8 cellular contexts compared by ENCODE assay signal in genomic region chr1:88683848-88684481, GRCh38. TPM values are rescaled to one million over a fixed set of nuclear protein-coding genes. Genes with fewer than 3 reads are reported as not detected.
DNase-seq lines count a peak whose midpoint lies in the region; ATAC-seq and TF ChIP-seq lines count a peak whose summit lies in the region.

TSS of gene PKN2 (plus strand) at chr1:88684273. CDS start at chr1:88684581, 308 bp downstream.

- TF ChIP-seq CTCF in GM12874 (IDR thresholded peaks at IDR 0.05; ENCODE audit: insufficient read depth, low read depth, low read length) (peak; percentile 34), ovary (IDR thresholded peaks at IDR 0.05) (peak in 2 of 3 donors; percentile 40 to 44), thyroid gland (IDR thresholded peaks at IDR 0.05) (peak in 4 of 6 experiments; percentile 20 to 36 (median 34))

- H3K27me3 ChIP-seq in ovary: no peaks in the 10 kb centered on the region
- H3K27me3 ChIP-seq in thyroid gland: no peaks in the 10 kb centered on the region

- H3K9me3 ChIP-seq in ovary (no peaks in the 10 kb centered on the region), thyroid gland (no peaks in the 10 kb centered on the region)

- peak; percentile 90 for ATAC-seq in HG02763 (IDR thresholded peaks at IDR 0.05; ENCODE audit: unreplicated experiment)

- TF ChIP-seq EP300 in ovary (IDR thresholded peaks at IDR 0.05): no peak

- H3K4me3 ChIP-seq in ovary (peak within 1 kb of the TSS; percentile 93), thyroid gland (replicated peaks in 1 of 3) (peak within 1 kb of the TSS; percentile 51 to 99 (median 85))

- TF ChIP-seq POLR2A in ovary (IDR thresholded peaks at IDR 0.05) (peak; percentile 87), thyroid gland (IDR thresholded peaks at IDR 0.05) (peak; percentile 14 to 92)

- intact Hi-C loops in head of caudate nucleus (cut with DNase I): no loop called here
- intact Hi-C loops in ovary (cut with DNase I): no loop called here
- intact Hi-C loops in thyroid gland (cut with DNase I): no loop called here

- H3K4me1 ChIP-seq in ovary (ENCODE audit: insufficient read depth) (peaks cover 2% of the 10 kb centered on the region), thyroid gland (peaks cover 20 to 21% of the 10 kb centered on the region in 2 donors)

- DNase-seq in NCI-H1417 (lab: John Stamatoyannopoulos, UW) (peak; percentile 98 to 99 (median 99)), SW 1271 (lab: John Stamatoyannopoulos, UW) (peak; percentile 89 to 93), head of caudate nucleus (peak; percentile 80 to 97 (median 95)), ovary (peak; percentile 96 to 98 (median 98)), thyroid gland (peak; percentile 97 to 98)
- peak; percentile 95 for DNase-seq in activated naive CD8-positive, alpha-beta T cell treated with anti-CD3 and anti-CD28 coated beads, Interleukin-2, amount 50 U/mL, for 16 hours (ENCODE audit: low read depth, low spot score)

- 0 to 1% (median 0%) methylated on average over 58 of the region's 58 CpGs for whole genome bisulfite sequencing in ovary, 3 donors
- WGBS in thyroid gland, 2 donors: 0 to 1% methylated on average over 42 to 46 of the region's 58 CpGs

- no peaks in the 10 kb centered on the region for H3K36me3 ChIP-seq in ovary
- no peaks in the 10 kb centered on the region for H3K36me3 ChIP-seq in thyroid gland

- H3K27ac ChIP-seq in ovary (peak within 1 kb of the TSS; percentile 82 to 91), thyroid gland (peak within 1 kb of the TSS; percentile 92 to 96 (median 95))

RNA-seq across cellular contexts. Expression of gene PKN2, which starts in this region (rescaled TPM):
- total RNA-seq in ovary (10 to 100 TPM; 36.5 to 58.9 (median 55.7) TPM), thyroid gland (10 to 100 TPM; 47.5 to 89.9 (median 55.5) TPM)
- 10 to 100 TPM; 17.8 to 24.8 TPM for polyA plus RNA-seq in ovary

Comparison
In these comparisons a context has a peak if more than half of its experiments do, and no peak if none do; other contexts are left out.
1. Peak in every context shown above with its lines: DNase-seq, ATAC-seq, H3K4me3 ChIP-seq and H3K27ac ChIP-seq.